11 cellular contexts compared by ENCODE assay signal in genomic region chr14:54106802-54107377, GRCh38.
A peak's percentile ranks its signal among the peaks of the same experiment; 100 is the strongest.
DNase-seq lines count a peak whose midpoint lies in the region; ATAC-seq, FAIRE-seq and TF ChIP-seq lines count a peak whose summit lies in the region.
"Had no signal": no experiment of that assay in that cellular context is flagged by ENCODE, and none has a peak within 500 bp of the region (broad histone marks: within the 10 kb centered on the region; RNA-seq: fewer than 3 reads in every experiment).

No MANE protein-coding gene starts in this region.

- intact Hi-C loops in HepG2 (cut with micrococcal nuclease; ENCODE audit: unreplicated experiment) = no loop called here
- intact Hi-C loops in right lobe of liver (cut with DNase I) = no loop called here
- intact Hi-C loops in body of pancreas (cut with DNase I) = no loop called here
- intact Hi-C loops in left lung (cut with DNase I) = no loop called here
- intact Hi-C loops in kidney (cut with DNase I) = no loop called here

- H3K4me1 ChIP-seq in HepG2 (ENCODE audit: insufficient read depth, low read length) (peaks cover 100% of the 10 kb centered on the region), right lobe of liver (no peaks in the 10 kb centered on the region), body of pancreas (no peaks in the 10 kb centered on the region), left lung (peaks cover 0 to 2% of the 10 kb centered on the region in 2 donors), kidney (ENCODE audit: control insufficient read depth in 1 of 2, insufficient read depth in 1 of 2, low read depth in 1 of 2, low read length in 2 of 2) (peaks cover 0 to 2% of the 10 kb centered on the region in 2 donors)

- no TSS peak for BruUV-seq in HepG2 (replicated peaks; lab: Mats Ljungman, UMichigan)

- H3K27me3 ChIP-seq in HepG2 (ENCODE audit: control insufficient read depth in 1 of 2, insufficient read depth in 2 of 2, low read length in 2 of 2) (no peaks in the 10 kb centered on the region), right lobe of liver (no peaks in the 10 kb centered on the region), body of pancreas (no peaks in the 10 kb centered on the region), left lung (no peaks in the 10 kb centered on the region)
- H3K27me3 ChIP-seq: upper lobe of left lung had no signal

- TF ChIP-seq RAD21 in HepG2 (CRISPR knock-in tag; IDR thresholded peaks at IDR 0.05) = no peak

- in situ Hi-C loops in HepG2 (cut with HindIII; ENCODE audit: extremely low pct_ligation_motif_present, low pct_unique_long_range_greater_than_20kb) = no loop called here
- in situ Hi-C loops in KBM-7 (cut with MboI; ENCODE audit: low pct_unique_long_range_greater_than_20kb, low sequenced_read_pairs) = no loop called here

- FAIRE-seq in HepG2 (lab: Jason Lieb, UNC) (no peak), kidney (lab: Jason Lieb, UNC) (no peak)

- POLR2A ChIA-PET in HepG2 (lab: Yijun Ruan, JAX) = interaction anchor here (1.1 to 6.0 kb wide), 7 partner anchors 10 to 150 kb away, joined by 4 to 41 read pairs (median 5); partner anchors contain the start of gene BMP4

- H2AFZ ChIP-seq in HepG2 (ENCODE audit: low read length) = peak overlapping the region; percentile 22

- CTCF ChIA-PET in HepG2 (lab: Yijun Ruan, JAX; ENCODE audit: low intra/inter-chr PET ratio, low total read pairs) = no interaction called here

- no peak overlapping the region for H3K4me3 ChIP-seq in HepG2 (replicated peaks in 1 of 3; ENCODE audit: insufficient read depth in 1 of 3, low read depth in 2 of 3, low read length in 3 of 3)
- H3K4me3 ChIP-seq in right lobe of liver = no peak overlapping the region
- no peak overlapping the region for H3K4me3 ChIP-seq in body of pancreas
- H3K4me3 ChIP-seq in left lung = no peak overlapping the region
- no peak overlapping the region for H3K4me3 ChIP-seq in kidney (ENCODE audit: low read length in 2 of 2)
- H3K4me3 ChIP-seq: upper lobe of left lung had no signal

- H3K9ac ChIP-seq in HepG2 (ENCODE audit: insufficient read depth, low read depth, low read length) = no peak overlapping the region; the same call in 1 of the 2 replicates
- H3K9ac ChIP-seq in kidney (ENCODE audit: low read length in 2 of 2) = no peak overlapping the region

- TF ChIP-seq CTCF in HepG2 (CRISPR knock-in tag; IDR thresholded peaks at IDR 0.05) (no peak), right lobe of liver (IDR thresholded peaks at IDR 0.05) (no peak), body of pancreas (IDR thresholded peaks at IDR 0.05) (no peak), left lung (IDR thresholded peaks at IDR 0.05) (no peak), kidney (IDR thresholded peaks at IDR 0.05; ENCODE audit: borderline replicate concordance, extremely low read depth, insufficient read depth) (no peak)

- no peaks in the 10 kb centered on the region for H3K36me3 ChIP-seq in HepG2 (replicated peaks in 1 of 2; ENCODE audit: control insufficient read depth in 1 of 2, insufficient read depth in 2 of 2, low read length in 2 of 2)
- H3K36me3 ChIP-seq in right lobe of liver = no peaks in the 10 kb centered on the region
- H3K36me3 ChIP-seq in body of pancreas (replicated peaks in 1 of 2; ENCODE audit: insufficient read depth in 1 of 2, low read depth in 2 of 2) = no peaks in the 10 kb centered on the region
- no peaks in the 10 kb centered on the region for H3K36me3 ChIP-seq in left lung
- H3K36me3 ChIP-seq in kidney (ENCODE audit: control insufficient read depth in 1 of 2, insufficient read depth in 2 of 2, low read length in 2 of 2) = no peaks in the 10 kb centered on the region
- H3K36me3 ChIP-seq: upper lobe of left lung had no signal

- TF ChIP-seq EP300 in HepG2 (IDR thresholded peaks at IDR 0.05; ENCODE audit: low read depth in 2 of 2, low read length in 2 of 2) (peak in 1 of 2 experiments; percentile 48; a peak in 1 of 4 replicates), HepG2 (CRISPR knock-in tag; IDR thresholded peaks at IDR 0.05; ENCODE audit: borderline replicate concordance) (peak; percentile 48; the same call in 1 of the 2 replicates)

- H3K9me3 ChIP-seq in HepG2 (ENCODE audit: low read length) (no peaks in the 10 kb centered on the region), right lobe of liver (no peaks in the 10 kb centered on the region), body of pancreas (no peaks in the 10 kb centered on the region), left lung (no peaks in the 10 kb centered on the region), kidney (ENCODE audit: control insufficient read depth in 1 of 2, low read length in 2 of 2) (no peaks in the 10 kb centered on the region)
- H3K9me3 ChIP-seq: upper lobe of left lung had no signal

- TF ChIP-seq POLR2A in HepG2 (IDR thresholded peaks at IDR 0.05; ENCODE audit: insufficient read depth in 1 of 2, low read depth in 2 of 2, low read length in 2 of 2) (no peak), right lobe of liver (IDR thresholded peaks at IDR 0.05) (no peak), body of pancreas (IDR thresholded peaks at IDR 0.05) (no peak)

- 0 out of 2 replicates have a peak overlapping the region, but pooled peaks have one; percentile 1 for H3K4me2 ChIP-seq in HepG2 (ENCODE audit: low read depth, low read length)

- peak overlapping the region; percentile 83 for H3K27ac ChIP-seq in HepG2 (ENCODE audit: extremely low read length, insufficient read depth, low read length)
- H3K27ac ChIP-seq in right lobe of liver = no peak overlapping the region
- H3K27ac ChIP-seq in body of pancreas = peak overlapping the region in 2 of 4 donors; percentile 49 to 60
- H3K27ac ChIP-seq in left lung = peak overlapping the region in 1 of 2 donors; percentile 22
- H3K27ac ChIP-seq in kidney (ENCODE audit: low read depth in 2 of 2, low read length in 2 of 2) = no peak overlapping the region

- ATAC-seq in HepG2 (peak; percentile 38; the same call in 2 of the 3 replicates), right lobe of liver (no peak), body of pancreas (peak; percentile 71), left lung (peak; percentile 71)

- WGBS in HepG2 (ENCODE audit: low lambda C conversion rate) = 51% methylated on average over 6 of the region's 6 CpGs
- WGBS in right lobe of liver (ENCODE audit: insufficient coverage, low coverage, low lambda C conversion rate, missing lambda C conversion rate) = 46% methylated on average over 6 of the region's 6 CpGs
- 36 to 43% methylated on average over 6 of the region's 6 CpGs for WGBS in body of pancreas, 2 donors

- no peaks in the 10 kb centered on the region for H3K79me2 ChIP-seq in HepG2 (ENCODE audit: insufficient read depth, low read length)

- no peaks in the 10 kb centered on the region for H4K20me1 ChIP-seq in HepG2 (ENCODE audit: insufficient read depth, low read length)

- DNase-seq in HepG2 (ENCODE audit: low spot score) (peak; percentile 63), right lobe of liver (no peak), body of pancreas (peak; percentile 6 to 21 (median 15)), left lung (no peak), KBM-7 (no peak), kidney (no peak)
- no peak for DNase-seq in stimulated activated CD4-positive, alpha-beta T cell treated with anti-CD3 and anti-CD28 coated beads, Interleukin-15, amount 100 ng/mL, for 24 hours
- no peak for DNase-seq in stimulated activated CD4-positive, alpha-beta T cell treated with anti-CD3 and anti-CD28 coated beads, Interleukin-2, amount 100 ng/mL, for 24 hours
- DNase-seq: activated naive CD8-positive, alpha-beta T cell treated with anti-CD3 and anti-CD28 coated beads for 36 hours; NCI-H2081 treated with DMSO at 0.1 percent for 48 hours; upper lobe of left lung had no signal

TF ChIP-seq in HepG2, 621 proteins besides CTCF, POLR2A, EP300 and RAD21 (continues in another document):
- peak; percentile 69 for TF ChIP-seq LCORL (IDR thresholded peaks at IDR 0.05)
- peak; percentile 38; the same call in 1 of the 2 replicates for TF ChIP-seq LCORL (CRISPR knock-in tag; IDR thresholded peaks at IDR 0.05)
- TF ChIP-seq HNRNPLL (IDR thresholded peaks at IDR 0.05; ENCODE audit: low read depth, low read length, poor library complexity, severe bottlenecking) = no peak
- TF ChIP-seq ZNF33A (CRISPR knock-in tag; IDR thresholded peaks at IDR 0.05; ENCODE audit: borderline replicate concordance) = peak; percentile 57; the same call in 1 of the 2 replicates
- peak; percentile 43; the same call in 1 of the 2 replicates for TF ChIP-seq CREM (IDR thresholded peaks at IDR 0.05)
- TF ChIP-seq CREM (CRISPR knock-in tag; IDR thresholded peaks at IDR 0.05) = no peak
- TF ChIP-seq PAXIP1 (CRISPR knock-in tag; conservative IDR thresholded peaks at IDR 0.05) = peak; percentile 32; the same call in 1 of the 2 replicates
- TF ChIP-seq HDAC2 (CRISPR knock-in tag; IDR thresholded peaks at IDR 0.05) = peak; percentile 31; the same call in 1 of the 2 replicates
- TF ChIP-seq PAX8 (CRISPR knock-in tag; IDR thresholded peaks at IDR 0.05; ENCODE audit: borderline replicate concordance) = no peak

Comparison
In these comparisons a context has a peak if more than half of its experiments do, and no peak if none do; other contexts are left out.
1. ATAC-seq: peak in HepG2 (single experiment), body of pancreas (single experiment) and left lung (single experiment); none in right lobe of liver (0 of 4).
2. DNase-seq: peak in HepG2 (single experiment) and body of pancreas (4 of 4); none in right lobe of liver (0 of 3), left lung (0 of 2), KBM-7 (single experiment), kidney (single experiment), stimulated activated CD4-positive, alpha-beta T cell treated with anti-CD3 and anti-CD28 coated beads, Interleukin-15, amount 100 ng/mL, for 24 hours (single experiment) and stimulated activated CD4-positive, alpha-beta T cell treated with anti-CD3 and anti-CD28 coated beads, Interleukin-2, amount 100 ng/mL, for 24 hours (0 of 2).